ENCODE assay signal across 8 cellular contexts in the genomic region with DNA sequence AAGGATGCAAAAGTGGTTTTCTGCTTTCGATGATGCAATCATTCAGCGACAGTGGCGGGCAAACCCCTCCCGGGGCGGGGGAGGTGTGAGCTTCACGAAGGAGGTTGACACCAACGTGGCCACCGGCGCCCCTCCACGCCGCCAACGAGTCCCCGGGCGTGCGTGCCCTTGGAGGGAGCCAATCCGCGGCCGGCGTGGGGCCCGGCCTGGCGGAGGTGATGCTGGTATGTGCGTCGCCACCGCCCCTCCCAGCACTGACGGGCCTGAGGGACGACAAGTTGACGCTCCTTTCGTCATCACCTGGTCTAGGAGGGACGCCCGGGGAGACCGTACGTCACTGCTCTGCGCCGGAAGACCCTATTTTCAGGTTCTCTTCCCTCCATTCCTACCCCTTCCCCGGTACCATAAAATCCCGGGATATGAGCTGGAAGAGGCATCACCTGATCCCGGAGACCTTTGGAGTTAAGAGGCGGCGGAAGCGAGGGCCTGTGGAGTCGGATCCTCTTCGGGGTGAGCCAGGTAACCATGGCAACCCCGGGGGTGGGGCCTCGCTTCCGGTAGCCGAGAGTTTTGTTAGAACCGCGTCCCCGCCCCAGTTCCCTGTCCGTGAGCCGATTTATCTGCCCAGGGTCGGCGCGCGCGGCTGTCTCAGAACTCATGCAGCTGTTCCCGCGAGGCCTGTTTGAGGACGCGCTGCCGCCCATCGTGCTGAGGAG.
A peak's percentile ranks its signal among the peaks of the same experiment; 100 is the strongest.
DNase-seq lines count a peak whose midpoint lies in the region; ATAC-seq lines count a peak whose summit lies in the region.

Gene DXO, minus strand, starts transcription at position 146 of the 716 bp plus-strand sequence. CDS start 463 bp downstream, outside the sequence.

- peak within 1 kb of the TSS; percentile 81 for H3K4me3 Mint-ChIP-seq in central memory CD8-positive, alpha-beta T cell

- peak within 1 kb of the TSS; percentile 99 for H3K27ac Mint-ChIP-seq in central memory CD8-positive, alpha-beta T cell (ENCODE audit: low read depth)

- peak; percentile 99 for DNase-seq in AG08396 (ENCODE audit: low spot score)
- DNase-seq in NCI-H345 treated with DMSO at 0.1 percent for 48 hours (lab: John Stamatoyannopoulos, UW; ENCODE audit: unreplicated experiment), result peak; percentile 98
- peak; percentile 99 for DNase-seq in activated CD4-positive, CD25-positive, alpha-beta regulatory T cell treated with anti-CD3 and anti-CD28 coated beads, Interleukin-2, amount 50 U/mL, for 16 hours (ENCODE audit: low read depth, low spot score)
- DNase-seq in central memory CD8-positive, alpha-beta T cell (ENCODE audit: low spot score in 2 of 2), result peak; percentile 95 to 100
- peak; percentile 99 for DNase-seq in iris pigment epithelial cell (ENCODE audit: low read depth)
- peak; percentile 95 for DNase-seq in stimulated activated CD4-positive, alpha-beta T cell treated with anti-CD3 and anti-CD28 coated beads, Interleukin-12 subunit alpha, Interleukin-12 subunit beta, amount 100 ng/mL, for 4 hours

- H3K36me3 Mint-ChIP-seq in central memory CD8-positive, alpha-beta T cell (ENCODE audit: insufficient read depth), result peaks cover 29% of the 10 kb centered on the region

- H3K27me3 Mint-ChIP-seq in central memory CD8-positive, alpha-beta T cell, result no peaks in the 10 kb centered on the region

- ATAC-seq in GM19023 (IDR thresholded peaks at IDR 0.05; ENCODE audit: unreplicated experiment) (peak; percentile 93), HG03280 (IDR thresholded peaks at IDR 0.05; ENCODE audit: unreplicated experiment) (peak; percentile 91)
- ATAC-seq in central memory CD8-positive, alpha-beta T cell (replicated peaks; ENCODE audit: extremely low read depth, poor library complexity, severe bottlenecking), result peak; percentile 96

- H3K9me3 Mint-ChIP-seq in central memory CD8-positive, alpha-beta T cell, result no peaks in the 10 kb centered on the region

- H3K4me1 Mint-ChIP-seq in central memory CD8-positive, alpha-beta T cell, result peaks cover 45% of the 10 kb centered on the region

Comparison
In these comparisons a context has a peak if more than half of its experiments do, and no peak if none do; other contexts are left out.
1. Peak in every context shown above with its lines: DNase-seq and ATAC-seq.